Comparison of ENCODE assay signal across 10 cellular contexts in genomic region chr19:35028600-35028885, GRCh38. TPM values are rescaled to one million over a fixed set of nuclear protein-coding genes. Genes with fewer than 3 reads are reported as not detected.
DNase-seq lines count a peak whose midpoint lies in the region; ATAC-seq and TF ChIP-seq lines count a peak whose summit lies in the region.
"Not testable (repeated sequence)": the region's sequence is repeated elsewhere in the genome, so short reads cannot be mapped to it uniquely, and the experiment has no call there.
"Had no signal": no experiment of that assay in that cellular context is flagged by ENCODE, and none has a peak within 500 bp of the region (broad histone marks: within the 10 kb centered on the region; RNA-seq: fewer than 3 reads in every experiment).

No MANE protein-coding gene starts in this region.

- not testable (repeated sequence) for TF ChIP-seq CTCF in HEK293 (tag by site-specific recombination; IDR thresholded peaks at IDR 0.05); brain (conservative IDR thresholded peaks at IDR 0.05); mesothelial cell of epicardium (IDR thresholded peaks at IDR 0.05; ENCODE audit: unreplicated experiment); nephron progenitor cell (IDR thresholded peaks at IDR 0.05); gastrocnemius medialis (IDR thresholded peaks at IDR 0.05 in 4 of 5, conservative IDR thresholded peaks at IDR 0.05 in 1 of 5)

- POLR2A ChIA-PET in CD8-positive, alpha-beta memory T cell (lab: Charles Lee): interaction anchor here (0.7 kb wide), 1 partner anchor 96 kb away, joined by 5 read pairs; no protein-coding TSS in a partner anchor
- POLR2A ChIA-PET in HEK293 (lab: Yijun Ruan, JAX): interaction anchor here (0.7 to 2.4 kb wide), 4 partner anchors 12 to 261 kb away, joined by 3 to 10 read pairs (median 6); partner anchors contain the start of gene ZNF30

- not testable (repeated sequence) for H3K27me3 Mint-ChIP-seq in CD8-positive, alpha-beta memory T cell; T-helper 17 cell
- peaks cover 26% of the 10 kb centered on the region for H3K27me3 Mint-ChIP-seq in brain
- peaks cover 36% of the 10 kb centered on the region for H3K27me3 Mint-ChIP-seq in mesothelial cell of epicardium (ENCODE audit: low read depth)
- H3K27me3 Mint-ChIP-seq in nephron progenitor cell (ENCODE audit: low read depth, poor library complexity): peaks cover 32% of the 10 kb centered on the region

- H3K36me3 ChIP-seq in CD8-positive, alpha-beta memory T cell (ENCODE audit: insufficient read depth, low read length): not testable (repeated sequence)
- H3K36me3 ChIP-seq in HEK293 (ENCODE audit: control insufficient read depth in 2 of 2, insufficient read depth in 1 of 2, low read length in 2 of 2) (peaks cover 52 to 53% of the 10 kb centered on the region in 2 experiments), gastrocnemius medialis (peaks cover 0 to 35% of the 10 kb centered on the region in 2 donors)

- not testable (repeated sequence) for H3K4me3 ChIP-seq in CD8-positive, alpha-beta memory T cell (ENCODE audit: low read length); HEK293 (ENCODE audit: low read depth, low read length); gastrocnemius medialis

- not testable (repeated sequence) for H3K27ac ChIP-seq in CD8-positive, alpha-beta memory T cell (ENCODE audit: low read depth, low read length); HEK293 (ENCODE audit: extremely low read depth, low read depth, low read length)
- H3K27ac ChIP-seq in gastrocnemius medialis: peak overlapping the region; percentile 87 to 97 (median 94)

- not testable (repeated sequence) for H3K9me3 ChIP-seq in CD8-positive, alpha-beta memory T cell (ENCODE audit: low read length); HEK293 (ENCODE audit: control insufficient read depth, insufficient read depth, low read depth, low read length); T-helper 17 cell (ENCODE audit: control insufficient read depth, low read length, poor library complexity, severe bottlenecking); gastrocnemius medialis

- peaks cover 0 to 37% (median 4%) of the 10 kb centered on the region in 3 donors for H3K36me3 Mint-ChIP-seq in CD8-positive, alpha-beta memory T cell
- not testable (repeated sequence) for H3K36me3 Mint-ChIP-seq in T-helper 17 cell (ENCODE audit: low read depth)
- peaks cover 40% of the 10 kb centered on the region for H3K36me3 Mint-ChIP-seq in brain
- peaks cover 24% of the 10 kb centered on the region for H3K36me3 Mint-ChIP-seq in mesothelial cell of epicardium
- H3K36me3 Mint-ChIP-seq in nephron progenitor cell (ENCODE audit: low read depth): peaks cover 40% of the 10 kb centered on the region

- peak overlapping the region in 5 of 7 donors; percentile 1 to 66 (median 29) for H3K4me3 Mint-ChIP-seq in CD8-positive, alpha-beta memory T cell
- peak overlapping the region; percentile 66 for H3K4me3 Mint-ChIP-seq in T-helper 17 cell
- peak overlapping the region in 3 of 5 experiments; percentile 33 to 59 (median 43) for H3K4me3 Mint-ChIP-seq in brain
- H3K4me3 Mint-ChIP-seq in mesothelial cell of epicardium: peak overlapping the region; percentile 20
- peak overlapping the region; percentile 57 for H3K4me3 Mint-ChIP-seq in nephron progenitor cell

- H3K4me1 ChIP-seq in CD8-positive, alpha-beta memory T cell (ENCODE audit: insufficient read depth, low read length): not testable (repeated sequence)
- peaks cover 14% of the 10 kb centered on the region for H3K4me1 ChIP-seq in HEK293 (ENCODE audit: control insufficient read depth, insufficient read depth, low read length)
- peaks cover 42 to 44% of the 10 kb centered on the region in 2 donors for H3K4me1 ChIP-seq in gastrocnemius medialis

- TF ChIP-seq POLR2A in gastrocnemius medialis (IDR thresholded peaks at IDR 0.05): not testable (repeated sequence)

- not testable (repeated sequence) for H3K27me3 ChIP-seq in CD8-positive, alpha-beta memory T cell (ENCODE audit: insufficient read depth, low read length, poor library complexity, severe bottlenecking); gastrocnemius medialis

- CTCF ChIA-PET in CD8-positive, alpha-beta memory T cell (lab: Charles Lee): interaction anchor here (1.1 to 1.6 kb wide), 2 partner anchors 55 to 56 kb away, joined by 3 to 4 read pairs; no protein-coding TSS in a partner anchor
- CTCF ChIA-PET in HEK293 (lab: Yijun Ruan, JAX): interaction anchor here (0.6 to 5.1 kb wide), 5 partner anchors 16 to 241 kb away, joined by 3 to 57 read pairs (median 3); no protein-coding TSS in a partner anchor

- not testable (repeated sequence) for DNase-seq in CD8-positive, alpha-beta memory T cell; T-helper 17 cell; mesothelial cell of epicardium (ENCODE audit: low spot score in 2 of 2, unreplicated experiment in 2 of 2); nephron progenitor cell; gastrocnemius medialis

- not testable (repeated sequence) for ATAC-seq in T-helper 17 cell, gastrocnemius medialis

- intact Hi-C loops in gastrocnemius medialis (cut with DNase I; ENCODE audit: low total_unique reads): loop anchor here (1.0 kb wide), 1 partner anchor 39 kb away; no protein-coding TSS in a partner anchor

- in situ Hi-C loops in gastrocnemius medialis (cut with MboI; ENCODE audit: low sequenced_read_pairs in 4 of 4): not testable (repeated sequence)

- peaks cover 9 to 19% (median 12%) of the 10 kb centered on the region in 3 donors for H3K4me1 Mint-ChIP-seq in CD8-positive, alpha-beta memory T cell
- H3K4me1 Mint-ChIP-seq in T-helper 17 cell (peaks cover 13% of the 10 kb centered on the region), brain (peaks cover 20% of the 10 kb centered on the region), nephron progenitor cell (peaks cover 26% of the 10 kb centered on the region)
- not testable (repeated sequence) for H3K4me1 Mint-ChIP-seq in mesothelial cell of epicardium

- peak overlapping the region in 1 of 8 donors; percentile 81 for H3K27ac Mint-ChIP-seq in CD8-positive, alpha-beta memory T cell
- not testable (repeated sequence) for H3K27ac Mint-ChIP-seq in T-helper 17 cell, brain, mesothelial cell of epicardium, nephron progenitor cell

- not testable (repeated sequence) for H3K9me3 Mint-ChIP-seq in CD8-positive, alpha-beta memory T cell; brain; mesothelial cell of epicardium; nephron progenitor cell

TF ChIP-seq in HEK293, 187 proteins besides CTCF, POLR2A, EP300 and RAD21 (continues in another document):
- TF ChIP-seq ZNF18 (tag by site-specific recombination; IDR thresholded peaks at IDR 0.05) (0 out of 2 replicates have a peak, but pooled peaks have one; percentile 20), ZNF362 (tag by site-specific recombination; IDR thresholded peaks at IDR 0.05) (peak; percentile 94)

RNA-seq across cellular contexts. Expression of gene SCN1B, which starts 1.7 kb away (rescaled TPM):
- 1 to 10 TPM; 1.1 to 1.9 TPM for total RNA-seq in CD8-positive, alpha-beta memory T cell
- polyA plus RNA-seq in CD8-positive, alpha-beta memory T cell: 1.3 TPM
- total RNA-seq in T-helper 17 cell: 1 to 10 TPM; 1.9 to 6.2 TPM
- polyA plus RNA-seq in brain (ENCODE audit: insufficient read depth, low read depth, low replicate concordance): 67.9 TPM
- 2.2 to 2.8 TPM (median 2.7 TPM) in 3 replicates for total RNA-seq in mesothelial cell of epicardium
- total RNA-seq in gastrocnemius medialis: 100 to 1,000 TPM; 194 to 469 (median 289) TPM
- polyA plus RNA-seq: IgD-negative memory B cell had no signal

RNA-seq across cellular contexts. Expression of gene HPN, which starts 13.0 kb away (rescaled TPM):
- not detected for total RNA-seq in CD8-positive, alpha-beta memory T cell
- 0.53 TPM for polyA plus RNA-seq in CD8-positive, alpha-beta memory T cell
- total RNA-seq in T-helper 17 cell (under 1 TPM in 1 of 2 donors, not detected in 1; 0.89 TPM), mesothelial cell of epicardium (20.3 to 22.9 TPM (median 21.3 TPM) in 3 replicates), gastrocnemius medialis (10 to 100 TPM in 3 of 4 donors, 1 to 10 TPM in 1; 9.1 to 24.0 (median 17.1) TPM)
- 3.9 TPM for polyA plus RNA-seq in brain (ENCODE audit: insufficient read depth, low read depth, low replicate concordance)
- total RNA-seq: CD8-positive, alpha-beta T cell had no signal
- polyA plus RNA-seq: CD14-positive monocyte, IgD-negative memory B cell had no signal

RNA-seq across cellular contexts. Expression of gene GRAMD1A, which starts 28.4 kb away (rescaled TPM):
- 100 to 1,000 TPM; 205 to 218 TPM for total RNA-seq in CD8-positive, alpha-beta memory T cell
- polyA plus RNA-seq in CD8-positive, alpha-beta memory T cell: 51.4 TPM
- total RNA-seq in T-helper 17 cell (100 to 1,000 TPM; 153 to 162 TPM), mesothelial cell of epicardium (123 to 130 TPM (median 129 TPM) in 3 replicates), gastrocnemius medialis (10 to 100 TPM; 38.8 to 45.1 (median 43.7) TPM)
- polyA plus RNA-seq in brain (ENCODE audit: insufficient read depth, low read depth, low replicate concordance): 74.9 TPM

Comparison
In these comparisons a context has a peak if more than half of its experiments do, and no peak if none do; other contexts are left out.
1. RNA of gene SCN1B, which starts 1.7 kb away (total RNA-seq): 194 to 469 TPM in gastrocnemius medialis; 1.9 to 6.2 TPM in T-helper 17 cell, 2.2 to 2.8 TPM in mesothelial cell of epicardium and 1.1 to 1.9 TPM in CD8-positive, alpha-beta memory T cell; every median in the first group is over 10 times any median in the second.
2. RNA of gene HPN, which starts 13.0 kb away (total RNA-seq): 20.3 to 22.9 TPM in mesothelial cell of epicardium and 9.1 to 24.0 TPM in gastrocnemius medialis; 0.89 TPM in T-helper 17 cell and not detected in CD8-positive, alpha-beta memory T cell; every median in the first group is over 4 times any median in the second.
3. Peak in every context shown above with its lines, with median percentiles within 50 percentile points of each other: H3K4me3 Mint-ChIP-seq.